Comparison of ENCODE assay signal across 8 cellular contexts in genomic region chr15:66698318-66698961, GRCh38. TPM values are rescaled to one million over a fixed set of nuclear protein-coding genes. Genes with fewer than 3 reads are reported as not detected.
DNase-seq lines count a peak whose midpoint lies in the region; ATAC-seq, FAIRE-seq and TF ChIP-seq lines count a peak whose summit lies in the region.

No MANE protein-coding gene starts in this region.

- no peak for FAIRE-seq in bronchial epithelial cell (lab: Jason Lieb, UNC)

- TF ChIP-seq CTCF in AG09309 (IDR thresholded peaks at IDR 0.05; ENCODE audit: control insufficient read depth, insufficient read depth, low read depth, low read length, missing control alignments), result peak; percentile 98
- peak; percentile 77 for TF ChIP-seq CTCF in GM12874 (IDR thresholded peaks at IDR 0.05; ENCODE audit: insufficient read depth, low read depth, low read length)
- peak; percentile 91 for TF ChIP-seq CTCF in bronchial epithelial cell (IDR thresholded peaks at IDR 0.05; ENCODE audit: insufficient read depth, low read length, severe bottlenecking)

- no peaks in the 10 kb centered on the region for H3K36me3 ChIP-seq in bronchial epithelial cell (ENCODE audit: control insufficient read depth, insufficient read depth, low read length)

- ATAC-seq in left lobe of liver (peak; percentile 53), HG03460 (IDR thresholded peaks at IDR 0.05; ENCODE audit: unreplicated experiment) (no peak), GM19035 (IDR thresholded peaks at IDR 0.05; ENCODE audit: unreplicated experiment) (no peak)

- H3K4me3 ChIP-seq in AG09309 (ENCODE audit: control insufficient read depth, low read depth, low read length) (no peak overlapping the region), bronchial epithelial cell (ENCODE audit: low read depth, low read length) (no peak overlapping the region)

- H3K27me3 ChIP-seq in bronchial epithelial cell (ENCODE audit: control insufficient read depth, insufficient read depth, low read length), result peaks cover 4% of the 10 kb centered on the region

- DNase-seq in AG09309 (ENCODE audit: low read depth), result no peak
- DNase-seq in NCI-H69 (lab: John Stamatoyannopoulos, UW), result peak; percentile 91
- peak; percentile 52 for DNase-seq in bronchial epithelial cell (ENCODE audit: low read depth)
- peak; percentile 83 for DNase-seq in left lobe of liver (ENCODE audit: low spot score)
- DNase-seq in GM19240 (ENCODE audit: insufficient read length, low spot score), result no peak

RNA-seq across cellular contexts. Expression of gene SMAD6, which starts 3.6 kb away (rescaled TPM):
- total RNA-seq in bronchial epithelial cell (0.79 TPM in 1 of 2 replicates, not detected in the other), left lobe of liver (16.2 TPM)

Comparison
In these comparisons a context has a peak if more than half of its experiments do, and no peak if none do; other contexts are left out.
1. DNase-seq: peak in NCI-H69 (single experiment), bronchial epithelial cell (single experiment) and left lobe of liver (single experiment); none in AG09309 (single experiment) and GM19240 (single experiment).
2. Peak in every context shown above with its lines, with median percentiles within 50 percentile points of each other: CTCF ChIP-seq.